In the genomic region with DNA sequence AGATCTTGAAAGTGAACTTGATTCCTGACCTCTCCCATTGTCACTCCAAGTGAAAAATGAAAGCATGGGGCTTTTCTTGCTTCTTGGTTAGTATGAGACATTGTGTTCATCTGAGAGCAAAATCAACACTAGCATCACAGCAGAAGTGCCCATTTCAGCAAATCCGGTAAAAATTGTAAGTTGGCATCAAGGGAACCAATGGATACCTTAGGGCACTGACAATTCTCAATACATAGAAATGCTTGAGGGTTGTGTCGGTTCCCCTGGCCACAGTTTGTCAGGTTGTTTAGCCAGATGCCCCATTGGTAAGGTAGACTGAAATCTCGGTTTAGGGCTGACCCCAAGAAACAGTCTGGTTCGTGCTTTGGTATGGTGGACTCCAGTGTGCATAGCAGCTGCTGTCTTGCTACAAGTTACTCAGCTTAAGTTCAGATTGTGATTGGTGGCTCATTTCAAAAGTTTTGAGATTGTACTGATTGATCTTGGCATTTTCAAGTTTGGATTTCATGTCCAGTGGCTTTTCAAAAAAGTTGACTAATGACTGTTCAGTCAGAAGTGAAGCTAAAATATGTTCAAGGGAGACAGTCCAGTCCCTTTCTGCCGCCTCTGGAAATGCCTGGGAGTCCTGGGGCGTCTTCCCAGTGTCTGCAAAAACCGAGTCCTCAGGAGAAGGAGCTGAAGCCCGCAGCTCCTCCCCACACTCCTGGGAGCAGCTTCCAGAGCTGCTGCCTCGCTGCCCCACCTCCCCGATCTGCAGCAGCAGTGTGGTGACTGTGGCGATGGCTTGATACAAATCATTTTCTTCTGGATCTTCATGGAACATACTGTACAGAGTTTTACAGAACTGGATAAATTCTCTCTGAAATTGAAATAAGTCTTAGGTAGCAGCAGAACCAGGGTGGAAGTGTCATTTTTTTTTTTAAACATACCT, we compare ENCODE assay signal across 1 cellular context.
A peak's percentile ranks its signal among the peaks of the same experiment; 100 is the strongest.
TF ChIP-seq lines count a peak whose summit lies in the region.

No MANE protein-coding gene starts in this region.

TF ChIP-seq in K562, 482 proteins besides CTCF, POLR2A, EP300 and RAD21 (continued from another document and continues in another):
- TF ChIP-seq, protein P1, sequence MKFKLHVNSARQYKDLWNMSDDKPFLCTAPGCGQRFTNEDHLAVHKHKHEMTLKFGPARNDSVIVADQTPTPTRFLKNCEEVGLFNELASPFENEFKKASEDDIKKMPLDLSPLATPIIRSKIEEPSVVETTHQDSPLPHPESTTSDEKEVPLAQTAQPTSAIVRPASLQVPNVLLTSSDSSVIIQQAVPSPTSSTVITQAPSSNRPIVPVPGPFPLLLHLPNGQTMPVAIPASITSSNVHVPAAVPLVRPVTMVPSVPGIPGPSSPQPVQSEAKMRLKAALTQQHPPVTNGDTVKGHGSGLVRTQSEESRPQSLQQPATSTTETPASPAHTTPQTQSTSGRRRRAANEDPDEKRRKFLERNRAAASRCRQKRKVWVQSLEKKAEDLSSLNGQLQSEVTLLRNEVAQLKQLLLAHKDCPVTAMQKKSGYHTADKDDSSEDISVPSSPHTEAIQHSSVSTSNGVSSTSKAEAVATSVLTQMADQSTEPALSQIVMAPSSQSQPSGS (CRISPR knock-in tag; IDR thresholded peaks at IDR 0.05) = no peak
- no peak for TF ChIP-seq ZNF232 (CRISPR knock-in tag; IDR thresholded peaks at IDR 0.05)
- no peak for TF ChIP-seq DNMT1 (IDR thresholded peaks at IDR 0.05)
- peak; percentile 26 for TF ChIP-seq CCNT2 (IDR thresholded peaks at IDR 0.05; ENCODE audit: borderline replicate concordance, extremely low read depth, insufficient read length, low read depth, low read length)
- no peak for TF ChIP-seq HNRNPUL1 (IDR thresholded peaks at IDR 0.05; ENCODE audit: low read length)
- no peak for TF ChIP-seq ZNF695 (CRISPR knock-in tag; IDR thresholded peaks at IDR 0.05)
- TF ChIP-seq ERF (CRISPR knock-in tag; IDR thresholded peaks at IDR 0.05) = no peak
- TF ChIP-seq ZBTB7A (IDR thresholded peaks at IDR 0.05; ENCODE audit: borderline replicate concordance, control insufficient read depth, low read depth, low read length) = no peak
- TF ChIP-seq BHLHE40 (IDR thresholded peaks at IDR 0.05; ENCODE audit: low read length) = no peak
- no peak for TF ChIP-seq MXI1 (IDR thresholded peaks at IDR 0.05; ENCODE audit: low read depth, low read length)
- TF ChIP-seq EWSR1 (IDR thresholded peaks at IDR 0.05; ENCODE audit: borderline replicate concordance, low read depth, partially characterized antibody) = peak; percentile 74
- TF ChIP-seq CBX3 (IDR thresholded peaks at IDR 0.05; ENCODE audit: borderline replicate concordance in 1 of 2, low read length in 2 of 2) = no peak
- no peak for TF ChIP-seq PTRF (tag; IDR thresholded peaks at IDR 0.05)
- TF ChIP-seq, protein P2, sequence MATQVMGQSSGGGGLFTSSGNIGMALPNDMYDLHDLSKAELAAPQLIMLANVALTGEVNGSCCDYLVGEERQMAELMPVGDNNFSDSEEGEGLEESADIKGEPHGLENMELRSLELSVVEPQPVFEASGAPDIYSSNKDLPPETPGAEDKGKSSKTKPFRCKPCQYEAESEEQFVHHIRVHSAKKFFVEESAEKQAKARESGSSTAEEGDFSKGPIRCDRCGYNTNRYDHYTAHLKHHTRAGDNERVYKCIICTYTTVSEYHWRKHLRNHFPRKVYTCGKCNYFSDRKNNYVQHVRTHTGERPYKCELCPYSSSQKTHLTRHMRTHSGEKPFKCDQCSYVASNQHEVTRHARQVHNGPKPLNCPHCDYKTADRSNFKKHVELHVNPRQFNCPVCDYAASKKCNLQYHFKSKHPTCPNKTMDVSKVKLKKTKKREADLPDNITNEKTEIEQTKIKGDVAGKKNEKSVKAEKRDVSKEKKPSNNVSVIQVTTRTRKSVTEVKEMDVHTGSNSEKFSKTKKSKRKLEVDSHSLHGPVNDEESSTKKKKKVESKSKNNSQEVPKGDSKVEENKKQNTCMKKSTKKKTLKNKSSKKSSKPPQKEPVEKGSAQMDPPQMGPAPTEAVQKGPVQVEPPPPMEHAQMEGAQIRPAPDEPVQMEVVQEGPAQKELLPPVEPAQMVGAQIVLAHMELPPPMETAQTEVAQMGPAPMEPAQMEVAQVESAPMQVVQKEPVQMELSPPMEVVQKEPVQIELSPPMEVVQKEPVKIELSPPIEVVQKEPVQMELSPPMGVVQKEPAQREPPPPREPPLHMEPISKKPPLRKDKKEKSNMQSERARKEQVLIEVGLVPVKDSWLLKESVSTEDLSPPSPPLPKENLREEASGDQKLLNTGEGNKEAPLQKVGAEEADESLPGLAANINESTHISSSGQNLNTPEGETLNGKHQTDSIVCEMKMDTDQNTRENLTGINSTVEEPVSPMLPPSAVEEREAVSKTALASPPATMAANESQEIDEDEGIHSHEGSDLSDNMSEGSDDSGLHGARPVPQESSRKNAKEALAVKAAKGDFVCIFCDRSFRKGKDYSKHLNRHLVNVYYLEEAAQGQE (CRISPR knock-in tag; IDR thresholded peaks at IDR 0.05; ENCODE audit: low read depth) = no peak
- TF ChIP-seq SMARCE1 (IDR thresholded peaks at IDR 0.05) = no peak
- TF ChIP-seq JUN (IDR thresholded peaks at IDR 0.05; ENCODE audit: borderline replicate concordance, low read depth, low read length) = no peak
- no peak for TF ChIP-seq JUN (CRISPR knock-in tag; IDR thresholded peaks at IDR 0.05; ENCODE audit: borderline replicate concordance)
- TF ChIP-seq TCF3 (CRISPR knock-in tag; IDR thresholded peaks at IDR 0.05) = no peak
- no peak for TF ChIP-seq TFAM (CRISPR knock-in tag; conservative IDR thresholded peaks at IDR 0.05)
- no peak for TF ChIP-seq FUS (optimal IDR thresholded peaks at IDR 0.05; ENCODE audit: low read depth, low read length)
- no peak for TF ChIP-seq ZKSCAN1 (IDR thresholded peaks at IDR 0.05; ENCODE audit: low read depth, low read length)
- TF ChIP-seq TRIM28 (IDR thresholded peaks at IDR 0.05) = no peak
- TF ChIP-seq ZNF445 (CRISPR knock-in tag; IDR thresholded peaks at IDR 0.05; ENCODE audit: low read depth) = no peak
- no peak for TF ChIP-seq BRF2 (IDR thresholded peaks at IDR 0.05; ENCODE audit: borderline replicate concordance, insufficient read depth, insufficient read length)
- no peak for TF ChIP-seq SREBF1 (IDR thresholded peaks at IDR 0.05; ENCODE audit: borderline replicate concordance, low read depth, low read length)
- TF ChIP-seq POLR2AphosphoS5 (IDR thresholded peaks at IDR 0.05; ENCODE audit: control insufficient read depth, insufficient read depth, low read depth, low read length) = peak; percentile 72
- TF ChIP-seq, protein P3, sequence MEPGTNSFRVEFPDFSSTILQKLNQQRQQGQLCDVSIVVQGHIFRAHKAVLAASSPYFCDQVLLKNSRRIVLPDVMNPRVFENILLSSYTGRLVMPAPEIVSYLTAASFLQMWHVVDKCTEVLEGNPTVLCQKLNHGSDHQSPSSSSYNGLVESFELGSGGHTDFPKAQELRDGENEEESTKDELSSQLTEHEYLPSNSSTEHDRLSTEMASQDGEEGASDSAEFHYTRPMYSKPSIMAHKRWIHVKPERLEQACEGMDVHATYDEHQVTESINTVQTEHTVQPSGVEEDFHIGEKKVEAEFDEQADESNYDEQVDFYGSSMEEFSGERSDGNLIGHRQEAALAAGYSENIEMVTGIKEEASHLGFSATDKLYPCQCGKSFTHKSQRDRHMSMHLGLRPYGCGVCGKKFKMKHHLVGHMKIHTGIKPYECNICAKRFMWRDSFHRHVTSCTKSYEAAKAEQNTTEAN (CRISPR knock-in tag; IDR thresholded peaks at IDR 0.05) = no peak
- no peak for TF ChIP-seq PHB2 (IDR thresholded peaks at IDR 0.05; ENCODE audit: low read depth)
- no peak for TF ChIP-seq GTF2E2 (tag; IDR thresholded peaks at IDR 0.05)
- no peak for TF ChIP-seq HDAC2 (IDR thresholded peaks at IDR 0.05)
- no peak for TF ChIP-seq ZNF140 (CRISPR knock-in tag; IDR thresholded peaks at IDR 0.05)
- no peak for TF ChIP-seq SIX5 (IDR thresholded peaks at IDR 0.05; ENCODE audit: borderline replicate concordance in 1 of 2, insufficient read depth in 1 of 2, low read depth in 1 of 2, low read length in 2 of 2)
- TF ChIP-seq POLR2G (IDR thresholded peaks at IDR 0.05; ENCODE audit: low read depth, low read length) = peak; percentile 65
- TF ChIP-seq PCBP2 (IDR thresholded peaks at IDR 0.05; ENCODE audit: low read depth, low read length, poor library complexity, severe bottlenecking) = no peak
- no peak for TF ChIP-seq NR3C1 (CRISPR knock-in tag; IDR thresholded peaks at IDR 0.05)
- TF ChIP-seq STAT5A (IDR thresholded peaks at IDR 0.05; ENCODE audit: borderline replicate concordance, low read length) = no peak
- no peak for TF ChIP-seq CBX2 (IDR thresholded peaks at IDR 0.05; ENCODE audit: insufficient read depth, low read length, poor library complexity, severe bottlenecking)
- TF ChIP-seq U2AF1 (optimal IDR thresholded peaks at IDR 0.05; ENCODE audit: low read depth, low read length) = no peak
- TF ChIP-seq KDM2B (CRISPR knock-in tag; IDR thresholded peaks at IDR 0.05) = no peak
- TF ChIP-seq, protein P4, sequence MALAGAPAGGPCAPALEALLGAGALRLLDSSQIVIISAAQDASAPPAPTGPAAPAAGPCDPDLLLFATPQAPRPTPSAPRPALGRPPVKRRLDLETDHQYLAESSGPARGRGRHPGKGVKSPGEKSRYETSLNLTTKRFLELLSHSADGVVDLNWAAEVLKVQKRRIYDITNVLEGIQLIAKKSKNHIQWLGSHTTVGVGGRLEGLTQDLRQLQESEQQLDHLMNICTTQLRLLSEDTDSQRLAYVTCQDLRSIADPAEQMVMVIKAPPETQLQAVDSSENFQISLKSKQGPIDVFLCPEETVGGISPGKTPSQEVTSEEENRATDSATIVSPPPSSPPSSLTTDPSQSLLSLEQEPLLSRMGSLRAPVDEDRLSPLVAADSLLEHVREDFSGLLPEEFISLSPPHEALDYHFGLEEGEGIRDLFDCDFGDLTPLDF (CRISPR knock-in tag; IDR thresholded peaks at IDR 0.05) = no peak
- no peak for TF ChIP-seq E2F8 (IDR thresholded peaks at IDR 0.05; ENCODE audit: low read depth, partially characterized antibody)
- no peak for TF ChIP-seq PHTF2 (CRISPR knock-in tag; IDR thresholded peaks at IDR 0.05)
- TF ChIP-seq, protein P5, sequence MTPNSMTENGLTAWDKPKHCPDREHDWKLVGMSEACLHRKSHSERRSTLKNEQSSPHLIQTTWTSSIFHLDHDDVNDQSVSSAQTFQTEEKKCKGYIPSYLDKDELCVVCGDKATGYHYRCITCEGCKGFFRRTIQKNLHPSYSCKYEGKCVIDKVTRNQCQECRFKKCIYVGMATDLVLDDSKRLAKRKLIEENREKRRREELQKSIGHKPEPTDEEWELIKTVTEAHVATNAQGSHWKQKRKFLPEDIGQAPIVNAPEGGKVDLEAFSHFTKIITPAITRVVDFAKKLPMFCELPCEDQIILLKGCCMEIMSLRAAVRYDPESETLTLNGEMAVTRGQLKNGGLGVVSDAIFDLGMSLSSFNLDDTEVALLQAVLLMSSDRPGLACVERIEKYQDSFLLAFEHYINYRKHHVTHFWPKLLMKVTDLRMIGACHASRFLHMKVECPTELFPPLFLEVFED (CRISPR knock-in tag; conservative IDR thresholded peaks at IDR 0.05) = peak; percentile 62; the same call in 1 of the 2 replicates
- no peak for TF ChIP-seq ARID2 (IDR thresholded peaks at IDR 0.05)
- no peak for TF ChIP-seq TCF15 (CRISPR knock-in tag; IDR thresholded peaks at IDR 0.05)
- TF ChIP-seq ZFP91 (CRISPR knock-in tag; IDR thresholded peaks at IDR 0.05) = no peak
- TF ChIP-seq ELF1 (tag; IDR thresholded peaks at IDR 0.05) = no peak
- peak; percentile 74 for TF ChIP-seq POLR2B (IDR thresholded peaks at IDR 0.05; ENCODE audit: low read depth, partially characterized antibody)
- no peak for TF ChIP-seq ATF4 (CRISPR knock-in tag; IDR thresholded peaks at IDR 0.05)
- no peak for TF ChIP-seq SMAD3 (CRISPR knock-in tag; conservative IDR thresholded peaks at IDR 0.05)
